ENCODE assay signal across 10 cellular contexts in the genomic region with DNA sequence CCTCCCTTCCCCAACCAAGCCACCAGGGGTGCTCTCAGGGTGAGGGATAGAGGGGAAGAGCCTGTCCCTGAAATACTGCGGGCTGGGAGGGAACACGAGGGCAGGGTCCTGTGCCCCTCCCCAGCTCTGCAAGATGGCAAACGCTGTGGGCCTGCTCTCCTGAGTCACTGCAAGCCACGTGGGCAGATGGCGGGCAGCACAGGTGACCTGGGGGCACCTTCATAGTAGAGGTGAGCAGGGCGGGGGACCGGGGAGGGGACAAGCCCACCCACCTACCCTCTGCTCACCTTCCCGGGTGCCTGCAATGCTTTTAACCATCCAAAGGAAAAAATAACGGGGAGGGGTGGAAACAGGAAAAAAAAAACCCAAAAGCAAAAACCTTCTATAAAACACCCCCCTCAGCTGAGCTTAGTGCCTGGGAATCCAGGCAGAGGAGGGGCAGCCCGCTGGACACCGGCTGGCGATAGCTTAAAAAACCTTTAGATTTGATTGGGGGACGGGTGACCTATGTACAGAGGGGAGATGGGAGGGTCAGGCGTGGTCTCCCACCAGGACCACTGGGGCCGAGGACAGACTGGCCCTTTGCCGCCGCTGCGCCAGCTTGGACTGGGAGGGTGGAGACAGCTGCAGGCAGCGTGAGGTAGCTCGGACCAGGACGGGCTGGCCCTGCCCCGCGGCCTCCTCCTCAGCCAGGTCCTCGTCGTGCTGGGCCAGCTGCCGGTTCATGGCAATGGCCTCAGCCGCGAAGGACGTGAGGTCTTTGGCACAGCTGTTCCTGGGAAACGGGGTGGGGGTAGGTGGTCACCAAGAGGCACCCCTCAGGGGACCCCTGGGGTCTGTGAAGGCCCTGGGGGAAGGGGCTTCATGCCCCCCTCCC. TPM values are rescaled to one million over a fixed set of nuclear protein-coding genes. Genes with fewer than 3 reads are reported as not detected.
DNase-seq lines count a peak whose midpoint lies in the region; ATAC-seq, FAIRE-seq and TF ChIP-seq lines count a peak whose summit lies in the region.
"Had no signal": no experiment of that assay in that cellular context is flagged by ENCODE, and none has a peak within 500 bp of the region (broad histone marks: within the 10 kb centered on the region; RNA-seq: fewer than 3 reads in every experiment).

No MANE protein-coding gene starts in this region.

- H3K4me1 Mint-ChIP-seq in CD4-positive, alpha-beta T cell (ENCODE audit: low read depth), result peaks cover 32% of the 10 kb centered on the region
- peaks cover 11 to 16% (median 13%) of the 10 kb centered on the region in 3 donors for H3K4me1 Mint-ChIP-seq in IgD-negative memory B cell

- peak overlapping the region; percentile 82 for H3K27ac Mint-ChIP-seq in CD4-positive, alpha-beta T cell
- H3K27ac Mint-ChIP-seq in IgD-negative memory B cell, result peak overlapping the region; percentile 23 to 92 (median 91)
- H3K27ac Mint-ChIP-seq: T-cell had no signal

- H3K9me3 ChIP-seq in CD4-positive, alpha-beta T cell (ENCODE audit: control insufficient read depth, low read length), result no peaks in the 10 kb centered on the region
- H3K9me3 ChIP-seq in esophagus (ENCODE audit: control insufficient read depth in 2 of 2, insufficient read depth in 1 of 2, low read depth in 1 of 2, low read length in 1 of 2), result peaks cover 0 to 9% of the 10 kb centered on the region in 2 donors
- H3K9me3 ChIP-seq in trophoblast cell (ENCODE audit: insufficient read depth, low read depth, low read length), result peaks cover 11% of the 10 kb centered on the region

- no peaks in the 10 kb centered on the region for H3K27me3 Mint-ChIP-seq in CD4-positive, alpha-beta T cell
- H3K27me3 Mint-ChIP-seq in IgD-negative memory B cell, result no peaks in the 10 kb centered on the region
- H3K27me3 Mint-ChIP-seq: T-cell had no signal

- in situ Hi-C loops in GM13977 (cut with MboI; ENCODE audit: low pct_unique_long_range_greater_than_20kb, low sequenced_read_pairs, unreplicated experiment), result no loop called here

- no peak for TF ChIP-seq CTCF in CD4-positive, alpha-beta T cell (IDR thresholded peaks at IDR 0.05)
- TF ChIP-seq CTCF in D721Med (IDR thresholded peaks at IDR 0.05; ENCODE audit: insufficient read depth, missing control alignments), result no peak
- no peak for TF ChIP-seq CTCF in GM13977 (IDR thresholded peaks at IDR 0.05; ENCODE audit: extremely low read depth, insufficient read depth, missing control alignments)

- no peak overlapping the region for H3K14ac ChIP-seq in trophoblast cell (ENCODE audit: low read length)

- no peak overlapping the region for H4K91ac ChIP-seq in trophoblast cell (ENCODE audit: low read depth, low read length)

- no peak for ATAC-seq in CD4-positive, alpha-beta T cell (ENCODE audit: poor library complexity)
- ATAC-seq in GM21737 (IDR thresholded peaks at IDR 0.05; ENCODE audit: unreplicated experiment), result no peak
- ATAC-seq: esophagus mucosa, T-cell had no signal

- H3K4me1 ChIP-seq in esophagus (ENCODE audit: control insufficient read depth in 2 of 2, insufficient read depth in 2 of 2, low read length in 1 of 2) (peaks cover 9 to 30% of the 10 kb centered on the region in 2 donors), trophoblast cell (ENCODE audit: control insufficient read depth in 1 of 2, insufficient read depth in 2 of 2, low read length in 2 of 2) (peaks cover 13 to 14% of the 10 kb centered on the region in 2 experiments)

- H3K4me3 ChIP-seq in esophagus (ENCODE audit: low read depth in 1 of 2, low read length in 2 of 2) (no peak overlapping the region), trophoblast cell (ENCODE audit: low read depth, low read length) (peak overlapping the region; percentile 29)

- 78 to 83% methylated on average over 30 of the region's 30 CpGs for WGBS in esophagus, 2 donors
- no CpG with 5 or more reads among the region's 30 CpGs for WGBS in trophoblast cell (ENCODE audit: extremely low coverage, insufficient coverage, insufficient read length)

- H4K8ac ChIP-seq in trophoblast cell (ENCODE audit: low read depth, low read length), result no peak overlapping the region

- DNase-seq in CD4-positive, alpha-beta T cell, result no peak
- no peak for DNase-seq in trophoblast cell
- no peak for DNase-seq in D721Med (ENCODE audit: insufficient read length, low spot score)
- no peak for DNase-seq in GM13977 (ENCODE audit: low spot score)
- DNase-seq in superior temporal gyrus (ENCODE audit: extremely low spot score), result no peak
- DNase-seq: T-cell had no signal

- no peak overlapping the region for H3K4ac ChIP-seq in trophoblast cell (ENCODE audit: low read depth, low read length)

- no peaks in the 10 kb centered on the region for H3K9me3 Mint-ChIP-seq in CD4-positive, alpha-beta T cell
- H3K9me3 Mint-ChIP-seq in IgD-negative memory B cell, result no peaks in the 10 kb centered on the region
- H3K9me3 Mint-ChIP-seq: T-cell had no signal

- H3K9ac ChIP-seq in trophoblast cell (ENCODE audit: low read length), result peak overlapping the region; percentile 30

- peaks cover 3 to 44% of the 10 kb centered on the region in 2 donors for H3K36me3 ChIP-seq in esophagus (ENCODE audit: control insufficient read depth in 2 of 2, insufficient read depth in 2 of 2, low read length in 1 of 2)
- peaks cover 52 to 56% of the 10 kb centered on the region in 2 experiments for H3K36me3 ChIP-seq in trophoblast cell (ENCODE audit: control insufficient read depth in 1 of 2, insufficient read depth in 2 of 2, low read length in 2 of 2)

- no peak overlapping the region for H2BK5ac ChIP-seq in trophoblast cell (ENCODE audit: low read depth, low read length, poor library complexity)

- no peak overlapping the region for H3K27ac ChIP-seq in CD4-positive, alpha-beta T cell (ENCODE audit: low read depth, low read length)
- H3K27ac ChIP-seq in esophagus (ENCODE audit: low read depth in 2 of 2, low read length in 1 of 2) (peak overlapping the region; percentile 14 to 50), trophoblast cell (ENCODE audit: low read depth, low read length) (no peak overlapping the region)

- peaks cover 13% of the 10 kb centered on the region for H3K79me1 ChIP-seq in trophoblast cell (ENCODE audit: low read length)

- H2AFZ ChIP-seq in trophoblast cell (ENCODE audit: insufficient read depth, low read length, poor library complexity), result no peak overlapping the region

- no peak overlapping the region for H3K4me2 ChIP-seq in trophoblast cell (ENCODE audit: low read length)

- FAIRE-seq in D721Med (lab: Jason Lieb, UNC), result no peak

- H2BK120ac ChIP-seq in trophoblast cell (ENCODE audit: insufficient read depth, low read length, poor library complexity), result no peak overlapping the region

- H3K4me3 Mint-ChIP-seq in CD4-positive, alpha-beta T cell, result peak overlapping the region; percentile 48
- H3K4me3 Mint-ChIP-seq in IgD-negative memory B cell, result peak overlapping the region in 2 of 4 donors; percentile 17 to 73

- CTCF ChIA-PET in CD4-positive, alpha-beta T cell (lab: Charles Lee), result no interaction called here

- peaks cover 44% of the 10 kb centered on the region for H3K36me3 Mint-ChIP-seq in CD4-positive, alpha-beta T cell (ENCODE audit: low read depth)
- H3K36me3 Mint-ChIP-seq in IgD-negative memory B cell, result peaks cover 7% of the 10 kb centered on the region

- H3K18ac ChIP-seq in trophoblast cell (ENCODE audit: low read length), result no peak overlapping the region

- no peak overlapping the region for H4K12ac ChIP-seq in trophoblast cell (ENCODE audit: low read depth, low read length)

- intact Hi-C loops in CD4-positive, alpha-beta T cell (cut with DNase I, micrococcal nuclease), result no loop called here

- no peak overlapping the region for H3K23ac ChIP-seq in trophoblast cell (ENCODE audit: low read length)

- H3K79me2 ChIP-seq in trophoblast cell (ENCODE audit: control insufficient read depth, insufficient read depth, low read length, poor library complexity), result peaks cover 4% of the 10 kb centered on the region

- H2AK5ac ChIP-seq in trophoblast cell (ENCODE audit: low read length), result no peak overlapping the region

- POLR2A ChIA-PET in CD4-positive, alpha-beta T cell (lab: Charles Lee), result interaction anchor here (0.6 to 1.5 kb wide), 3 partner anchors 12 to 29 kb away, joined by 3 read pairs; no protein-coding TSS in a partner anchor

- no peak overlapping the region for H2BK12ac ChIP-seq in trophoblast cell (ENCODE audit: low read length)

- H3K27me3 ChIP-seq in CD4-positive, alpha-beta T cell (ENCODE audit: control insufficient read depth, insufficient read depth, low read length), result no peaks in the 10 kb centered on the region
- H3K27me3 ChIP-seq in esophagus (ENCODE audit: control insufficient read depth in 1 of 2, insufficient read depth in 2 of 2, low read length in 2 of 2) (no peaks in the 10 kb centered on the region), trophoblast cell (ENCODE audit: insufficient read depth, low read length) (no peaks in the 10 kb centered on the region)

RNA-seq across cellular contexts. Expression of a gene that starts 11.7 kb away (rescaled TPM):
- 100 to 1,000 TPM; 325 to 347 TPM for total RNA-seq in CD4-positive, alpha-beta T cell
- polyA plus RNA-seq in IgD-negative memory B cell, result 83.9 TPM
- polyA plus RNA-seq in esophagus, result 100 to 1,000 TPM; 167 to 244 TPM
- 339 and 368 TPM in 2 replicates for polyA plus RNA-seq in trophoblast cell (2013)

RNA-seq across cellular contexts. Expression of a gene that starts 23.8 kb away (rescaled TPM):
- total RNA-seq in CD4-positive, alpha-beta T cell, result 10 to 100 TPM; 44.4 to 44.9 TPM
- polyA plus RNA-seq in IgD-negative memory B cell, result 8.2 TPM
- polyA plus RNA-seq in esophagus, result 10 to 100 TPM; 40.0 to 48.9 TPM
- 43.8 and 44.5 TPM in 2 replicates for polyA plus RNA-seq in trophoblast cell (2013)

RNA-seq across cellular contexts. Expression of a gene that starts 56.8 kb away (rescaled TPM):
- 10 to 100 TPM; 96.4 to 97.3 TPM for total RNA-seq in CD4-positive, alpha-beta T cell
- polyA plus RNA-seq in IgD-negative memory B cell (136 TPM), esophagus (10 to 100 TPM; 11.0 to 12.4 TPM)
- polyA plus RNA-seq in trophoblast cell (2013), result 34.5 and 34.8 TPM in 2 replicates

RNA-seq across cellular contexts. Expression of a gene that starts 57.4 kb away (rescaled TPM):
- 10 to 100 TPM; 17.4 to 17.9 TPM for total RNA-seq in CD4-positive, alpha-beta T cell
- 0.83 TPM for polyA plus RNA-seq in IgD-negative memory B cell
- polyA plus RNA-seq in esophagus, result 10 to 100 TPM in 1 of 2 donors, 1 to 10 TPM in 1; 6.4 to 16.0 TPM
- 1.2 and 1.5 TPM in 2 replicates for polyA plus RNA-seq in trophoblast cell (2013)

Comparison
In these comparisons a context has a peak if more than half of its experiments do, and no peak if none do; other contexts are left out.
1. H3K27ac ChIP-seq: peak in esophagus (2 of 2); none in CD4-positive, alpha-beta T cell (single experiment) and trophoblast cell (single experiment).
2. RNA of a gene that starts 56.8 kb away (polyA plus RNA-seq): 136 TPM in IgD-negative memory B cell (single experiment); 11.0 to 12.4 TPM in esophagus; every median in the first group is over 10 times any median in the second.